Comparison of ENCODE assay signal across 1 cellular context in the genomic region with DNA sequence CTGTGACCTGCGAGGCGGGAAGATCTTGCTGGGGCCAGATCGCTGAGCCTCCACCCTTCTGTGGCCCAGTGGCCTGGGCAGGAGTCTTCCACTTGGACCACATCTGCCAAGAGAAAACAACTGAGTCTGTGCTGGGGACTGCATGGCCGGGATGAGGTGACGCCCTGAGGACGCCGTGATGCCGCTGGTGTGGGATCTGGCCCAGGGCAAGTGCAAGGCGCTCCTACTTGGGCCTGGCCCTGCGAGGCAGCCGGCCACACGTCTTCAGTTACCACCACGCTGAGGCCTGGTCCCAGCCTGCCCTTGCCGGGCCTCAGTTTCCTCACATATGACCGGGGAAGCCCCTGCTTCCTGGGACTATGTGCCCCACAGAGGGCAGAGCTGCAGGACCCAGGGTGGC.
TF ChIP-seq lines count a peak whose summit lies in the region.

No MANE protein-coding gene starts in this region.

TF ChIP-seq in IMR-90, 13 proteins besides CTCF, POLR2A, EP300 and RAD21 (continued from another document):
- TF ChIP-seq, protein P1, sequence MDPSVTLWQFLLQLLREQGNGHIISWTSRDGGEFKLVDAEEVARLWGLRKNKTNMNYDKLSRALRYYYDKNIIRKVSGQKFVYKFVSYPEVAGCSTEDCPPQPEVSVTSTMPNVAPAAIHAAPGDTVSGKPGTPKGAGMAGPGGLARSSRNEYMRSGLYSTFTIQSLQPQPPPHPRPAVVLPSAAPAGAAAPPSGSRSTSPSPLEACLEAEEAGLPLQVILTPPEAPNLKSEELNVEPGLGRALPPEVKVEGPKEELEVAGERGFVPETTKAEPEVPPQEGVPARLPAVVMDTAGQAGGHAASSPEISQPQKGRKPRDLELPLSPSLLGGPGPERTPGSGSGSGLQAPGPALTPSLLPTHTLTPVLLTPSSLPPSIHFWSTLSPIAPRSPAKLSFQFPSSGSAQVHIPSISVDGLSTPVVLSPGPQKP (IDR thresholded peaks at IDR 0.05; ENCODE audit: borderline replicate concordance, low read depth, low read length) = no peak
- TF ChIP-seq BHLHE40 (IDR thresholded peaks at IDR 0.05; ENCODE audit: low read depth, low read length) (no peak), FOS (IDR thresholded peaks at IDR 0.05; ENCODE audit: low read depth, low read length) (no peak)
